ENCODE assay signal across 20 cellular contexts in the genomic region with DNA sequence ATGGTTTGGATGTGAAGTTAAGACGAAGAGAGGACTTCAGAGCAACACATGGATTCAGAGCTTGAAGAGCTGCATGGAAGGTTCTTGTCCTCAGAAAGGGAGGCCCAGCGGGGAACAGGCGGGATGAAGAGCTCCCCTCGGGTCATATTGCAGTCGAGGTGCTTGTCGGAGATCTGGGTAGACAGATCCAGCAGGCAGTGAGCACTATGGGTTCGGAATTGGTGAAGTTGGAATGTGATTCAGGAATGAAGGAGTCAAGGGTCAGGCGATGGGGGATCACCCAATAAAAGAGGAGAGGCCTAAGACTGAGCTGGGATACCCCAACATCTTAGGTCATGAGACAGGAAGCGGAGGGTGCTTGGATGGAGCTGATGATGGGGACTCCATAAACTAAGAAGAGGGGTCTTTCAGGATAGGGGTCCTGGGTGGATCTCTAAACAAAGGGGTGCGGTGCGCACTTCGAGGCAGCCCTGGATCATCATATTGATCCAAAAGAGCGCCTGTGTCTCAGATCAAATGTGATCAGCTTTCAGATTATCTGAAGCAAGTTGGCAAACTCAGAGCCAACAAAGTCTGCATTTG.
"Had no signal": no experiment of that assay in that cellular context is flagged by ENCODE, and none has a peak within 500 bp of the region (broad histone marks: within the 10 kb centered on the region; RNA-seq: fewer than 3 reads in every experiment).

No MANE protein-coding gene starts in this region.

- DNase-seq: activated CD4-positive, alpha-beta T cell treated with anti-CD3 and anti-CD28 coated beads for 48 hours; activated CD4-positive, alpha-beta T cell treated with anti-CD3 and anti-CD28 coated beads, Interleukin-2, amount 50 U/mL, for 48 hours; activated CD4-positive, CD25-positive, alpha-beta regulatory T cell; activated CD8-positive, alpha-beta memory T cell treated with anti-CD3 and anti-CD28 coated beads, Interleukin-2, amount 50 U/mL, for 48 hours; activated T-cell treated with anti-CD3 and anti-CD28 coated beads, Interleukin-2, amount 50 U/mL, for 24 hours; body of pancreas; cerebellar nuclear complex; effector memory CD4-positive, alpha-beta T cell; left ventricle myocardium superior; stimulated activated CD4-positive, alpha-beta T cell treated with anti-CD3 and anti-CD28 coated beads, Interleukin-4, amount 100 ng/mL, for 1 hour; stimulated activated naive CD8-positive, alpha-beta T cell treated with anti-CD3 and anti-CD28 coated beads, Interleukin-15, amount 100 ng/mL, for 72 hours; substantia nigra; T-helper 1 cell; thyroid gland; upper lobe of left lung had no signal

- H3K27ac ChIP-seq: body of pancreas, coronary artery, dorsolateral prefrontal cortex, parathyroid adenoma, right atrium auricular region, thyroid gland, upper lobe of left lung had no signal

- H3K4me1 ChIP-seq: body of pancreas, parathyroid adenoma, right atrium auricular region, thyroid gland, upper lobe of left lung had no signal

- H3K36me3 ChIP-seq: right atrium auricular region, thyroid gland, upper lobe of left lung had no signal

- ATAC-seq: body of pancreas; left ventricle myocardium superior; stimulated activated effector memory CD8-positive, alpha-beta T cell treated with anti-CD3 and anti-CD28 coated beads, Interleukin-12 subunit alpha, Interleukin-12 subunit beta, amount 100 ng/mL, for 72 hours; stimulated activated naive CD8-positive, alpha-beta T cell treated with anti-CD3 and anti-CD28 coated beads, Interleukin-15, amount 100 ng/mL, for 72 hours had no signal

- H3K27me3 ChIP-seq: body of pancreas, dorsolateral prefrontal cortex, right atrium auricular region, thyroid gland, upper lobe of left lung had no signal

- H3K9me3 ChIP-seq: body of pancreas, thyroid gland, upper lobe of left lung had no signal

- H3K4me3 ChIP-seq: body of pancreas, coronary artery, dorsolateral prefrontal cortex, right atrium auricular region, thyroid gland, upper lobe of left lung had no signal
